Comparison of ENCODE assay signal across 13 cellular contexts in the genomic region with DNA sequence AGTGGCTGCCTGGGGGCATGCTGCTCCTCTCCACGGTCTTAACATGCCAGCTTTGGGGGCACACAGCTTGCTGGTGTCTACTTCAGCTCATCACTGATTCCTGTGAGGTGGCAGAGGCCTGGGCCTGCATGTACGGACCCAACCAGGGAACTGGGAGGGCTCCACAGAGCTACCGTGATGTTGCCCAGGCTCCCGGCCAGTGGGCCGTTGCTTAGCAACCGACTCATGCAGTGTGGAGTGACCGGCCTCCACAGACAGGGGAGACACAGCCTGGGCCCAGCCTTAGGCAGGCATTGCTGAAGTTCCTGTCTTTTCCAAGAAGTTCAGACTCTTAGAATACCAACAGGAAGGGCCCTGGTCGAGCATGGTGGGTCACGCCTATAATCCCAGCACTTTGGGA. TPM values are rescaled to one million over a fixed set of nuclear protein-coding genes. Genes with fewer than 3 reads are reported as not detected.
A peak's percentile ranks its signal among the peaks of the same experiment; 100 is the strongest.
DNase-seq lines count a peak whose midpoint lies in the region; ATAC-seq and TF ChIP-seq lines count a peak whose summit lies in the region.
"Had no signal": no experiment of that assay in that cellular context is flagged by ENCODE, and none has a peak within 500 bp of the region (broad histone marks: within the 10 kb centered on the region; RNA-seq: fewer than 3 reads in every experiment).

No MANE protein-coding gene starts in this region.

- H3K36me3 ChIP-seq in Panc1 (ENCODE audit: control insufficient read depth, insufficient read depth, low read length), result no peaks in the 10 kb centered on the region
- no peaks in the 10 kb centered on the region for H3K36me3 ChIP-seq in tibial nerve
- H3K36me3 ChIP-seq in upper lobe of left lung, result no peaks in the 10 kb centered on the region
- H3K36me3 ChIP-seq: prostate gland had no signal

- no peaks in the 10 kb centered on the region for H3K9me3 ChIP-seq in Panc1 (ENCODE audit: control insufficient read depth, insufficient read depth, low read depth, low read length)
- no peaks in the 10 kb centered on the region for H3K9me3 ChIP-seq in tibial nerve
- no peaks in the 10 kb centered on the region for H3K9me3 ChIP-seq in upper lobe of left lung
- H3K9me3 ChIP-seq: prostate gland had no signal

- H3K36me3 Mint-ChIP-seq in mesothelial cell of epicardium, result peaks cover 9% of the 10 kb centered on the region
- no peaks in the 10 kb centered on the region for H3K36me3 Mint-ChIP-seq in activated CD4-positive, alpha-beta memory T cell treated with anti-CD3 and anti-CD28 coated beads, Interleukin-2, amount 10 ng/mL, durations not matched to agents 7 days and 5 days (ENCODE audit: low read depth)
- H3K36me3 Mint-ChIP-seq: CD4-positive, CD25-positive, alpha-beta regulatory T cell; immature natural killer cell had no signal

- POLR2A ChIA-PET in Panc1 (lab: Charles Lee), result no interaction called here
- POLR2A ChIA-PET in activated CD4-positive, alpha-beta memory T cell treated with anti-CD3 and anti-CD28 coated beads, Interleukin-2, amount 10 ng/mL, durations not matched to agents 7 days and 5 days (lab: Charles Lee), result no interaction called here

- H3K4me1 ChIP-seq in Panc1 (ENCODE audit: control insufficient read depth, insufficient read depth, low read length) (no peaks in the 10 kb centered on the region), tibial nerve (no peaks in the 10 kb centered on the region), upper lobe of left lung (no peaks in the 10 kb centered on the region)
- H3K4me1 ChIP-seq: prostate gland had no signal

- peak overlapping the region; percentile 39 for H3K27ac Mint-ChIP-seq in mesothelial cell of epicardium
- H3K27ac Mint-ChIP-seq in activated CD4-positive, alpha-beta memory T cell treated with anti-CD3 and anti-CD28 coated beads, Interleukin-2, amount 10 ng/mL, durations not matched to agents 7 days and 5 days, result no peak overlapping the region
- H3K27ac Mint-ChIP-seq: CD4-positive, CD25-positive, alpha-beta regulatory T cell had no signal

- ATAC-seq in Panc1, result peak; percentile 73
- ATAC-seq in upper lobe of left lung (ENCODE audit: low FRiP score in 2 of 2), result no peak

- peaks cover 6% of the 10 kb centered on the region for H3K4me1 Mint-ChIP-seq in mesothelial cell of epicardium
- no peaks in the 10 kb centered on the region for H3K4me1 Mint-ChIP-seq in activated CD4-positive, alpha-beta memory T cell treated with anti-CD3 and anti-CD28 coated beads, Interleukin-2, amount 10 ng/mL, durations not matched to agents 7 days and 5 days
- H3K4me1 Mint-ChIP-seq: immature natural killer cell had no signal

- no peak for TF ChIP-seq CTCF in Panc1 (IDR thresholded peaks at IDR 0.05)
- no peak for TF ChIP-seq CTCF in fibroblast of mammary gland (conservative IDR thresholded peaks at IDR 0.05; ENCODE audit: control insufficient read depth, insufficient read depth, low read depth, low read length)
- TF ChIP-seq CTCF in mesothelial cell of epicardium (IDR thresholded peaks at IDR 0.05; ENCODE audit: unreplicated experiment), result no peak
- TF ChIP-seq CTCF in tibial nerve (IDR thresholded peaks at IDR 0.05), result no peak
- TF ChIP-seq CTCF in upper lobe of left lung (IDR thresholded peaks at IDR 0.05), result no peak

- BruUV-seq in Panc1 (replicated peaks; lab: Mats Ljungman, UMichigan), result no TSS peak

- in situ Hi-C loops in Panc1 (cut with HindIII; ENCODE audit: low pct_unique_long_range_greater_than_20kb, low sequenced_read_pairs), result no loop called here

- DNase-seq in AG20443 (ENCODE audit: low spot score) (peak; percentile 75), Panc1 (ENCODE audit: low read depth, low spot score) (no peak), fibroblast of mammary gland (ENCODE audit: low read depth) (peak; percentile 29), mesothelial cell of epicardium (ENCODE audit: low spot score in 2 of 2, unreplicated experiment in 2 of 2) (no peak), tibial nerve (ENCODE audit: low spot score in 2 of 2) (no peak), upper lobe of left lung (no peak)
- no peak for DNase-seq in central memory CD4-positive, alpha-beta T cell
- no peak for DNase-seq in activated CD4-positive, alpha-beta memory T cell treated with anti-CD3 and anti-CD28 coated beads, Interleukin-2, amount 10 ng/mL, durations not matched to agents 7 days and 5 days
- DNase-seq: CD4-positive, CD25-positive, alpha-beta regulatory T cell; immature natural killer cell; NCI-H1694; RPMI8226 had no signal

- CTCF ChIA-PET in Panc1 (lab: Charles Lee), result no interaction called here
- CTCF ChIA-PET in activated CD4-positive, alpha-beta memory T cell treated with anti-CD3 and anti-CD28 coated beads, Interleukin-2, amount 10 ng/mL, durations not matched to agents 7 days and 5 days (lab: Charles Lee), result no interaction called here

- WGBS in tibial nerve, 2 donors, result 36 to 52% methylated on average over 3 to 9 of the region's 9 CpGs
- whole genome bisulfite sequencing in upper lobe of left lung, 2 donors, result 77 to 84% methylated on average over 5 to 9 of the region's 9 CpGs

- no peak overlapping the region for H3K4me3 Mint-ChIP-seq in mesothelial cell of epicardium
- no peak overlapping the region for H3K4me3 Mint-ChIP-seq in activated CD4-positive, alpha-beta memory T cell treated with anti-CD3 and anti-CD28 coated beads, Interleukin-2, amount 10 ng/mL, durations not matched to agents 7 days and 5 days
- H3K4me3 Mint-ChIP-seq: CD4-positive, CD25-positive, alpha-beta regulatory T cell; immature natural killer cell had no signal

- no peaks in the 10 kb centered on the region for H3K9me3 Mint-ChIP-seq in mesothelial cell of epicardium
- no peaks in the 10 kb centered on the region for H3K9me3 Mint-ChIP-seq in activated CD4-positive, alpha-beta memory T cell treated with anti-CD3 and anti-CD28 coated beads, Interleukin-2, amount 10 ng/mL, durations not matched to agents 7 days and 5 days
- H3K9me3 Mint-ChIP-seq: CD4-positive, CD25-positive, alpha-beta regulatory T cell; immature natural killer cell had no signal

- TF ChIP-seq POLR2A in tibial nerve (IDR thresholded peaks at IDR 0.05) (no peak), upper lobe of left lung (IDR thresholded peaks at IDR 0.05) (no peak)

- H3K27me3 Mint-ChIP-seq in mesothelial cell of epicardium (ENCODE audit: low read depth), result no peaks in the 10 kb centered on the region
- no peaks in the 10 kb centered on the region for H3K27me3 Mint-ChIP-seq in activated CD4-positive, alpha-beta memory T cell treated with anti-CD3 and anti-CD28 coated beads, Interleukin-2, amount 10 ng/mL, durations not matched to agents 7 days and 5 days
- H3K27me3 Mint-ChIP-seq: CD4-positive, CD25-positive, alpha-beta regulatory T cell had no signal

- intact Hi-C loops in Panc1 (cut with micrococcal nuclease; ENCODE audit: unreplicated experiment), result no loop called here

- H3K27me3 ChIP-seq in Panc1 (ENCODE audit: control insufficient read depth, insufficient read depth, low read length) (no peaks in the 10 kb centered on the region), tibial nerve (no peaks in the 10 kb centered on the region), upper lobe of left lung (no peaks in the 10 kb centered on the region)

- H3K27ac ChIP-seq in Panc1 (ENCODE audit: low read length) (no peak overlapping the region), tibial nerve (no peak overlapping the region), upper lobe of left lung (no peak overlapping the region)
- H3K27ac ChIP-seq: prostate gland had no signal

- H3K4me3 ChIP-seq in Panc1 (ENCODE audit: low read depth in 2 of 2, low read length in 2 of 2), result no peak overlapping the region
- no peak overlapping the region for H3K4me3 ChIP-seq in fibroblast of mammary gland (ENCODE audit: control insufficient read depth, low read depth, low read length)
- no peak overlapping the region for H3K4me3 ChIP-seq in tibial nerve
- no peak overlapping the region for H3K4me3 ChIP-seq in upper lobe of left lung
- H3K4me3 ChIP-seq: prostate gland had no signal

- TF ChIP-seq EP300 in tibial nerve (IDR thresholded peaks at IDR 0.05) (no peak), upper lobe of left lung (IDR thresholded peaks at IDR 0.05) (no peak)

RNA-seq across cellular contexts. Expression of a gene that starts 25.8 kb away (rescaled TPM):
- total RNA-seq in Panc1 (2021; ENCODE audit: unreplicated experiment) (2.8 TPM), mesothelial cell of epicardium (7.9 to 8.2 TPM (median 8.2 TPM) in 3 replicates), tibial nerve (10 to 100 TPM in 1 of 4 donors, 1 to 10 TPM in 3; 2.4 to 10.8 (median 7.6) TPM), upper lobe of left lung (10 to 100 TPM in 2 of 6 donors, 1 to 10 TPM in 4; 6.3 to 16.4 (median 9.0) TPM)
- 7.4 TPM for polyA plus RNA-seq in Panc1 (2012; ENCODE audit: insufficient read length)
- total RNA-seq in activated CD4-positive, alpha-beta memory T cell treated with anti-CD3 and anti-CD28 coated beads, Interleukin-2, amount 10 ng/mL, durations not matched to agents 7 days and 5 days, result 1 to 10 TPM; 2.1 to 2.3 TPM

Comparison
In these comparisons a context has a peak if more than half of its experiments do, and no peak if none do; other contexts are left out.
1. DNase-seq: peak in AG20443 (single experiment) and fibroblast of mammary gland (single experiment); none in Panc1 (single experiment), mesothelial cell of epicardium (0 of 2), tibial nerve (0 of 2), central memory CD4-positive, alpha-beta T cell (single experiment), activated CD4-positive, alpha-beta memory T cell treated with anti-CD3 and anti-CD28 coated beads, Interleukin-2, amount 10 ng/mL, durations not matched to agents 7 days and 5 days (single experiment) and upper lobe of left lung (0 of 2).